In the genomic region with DNA sequence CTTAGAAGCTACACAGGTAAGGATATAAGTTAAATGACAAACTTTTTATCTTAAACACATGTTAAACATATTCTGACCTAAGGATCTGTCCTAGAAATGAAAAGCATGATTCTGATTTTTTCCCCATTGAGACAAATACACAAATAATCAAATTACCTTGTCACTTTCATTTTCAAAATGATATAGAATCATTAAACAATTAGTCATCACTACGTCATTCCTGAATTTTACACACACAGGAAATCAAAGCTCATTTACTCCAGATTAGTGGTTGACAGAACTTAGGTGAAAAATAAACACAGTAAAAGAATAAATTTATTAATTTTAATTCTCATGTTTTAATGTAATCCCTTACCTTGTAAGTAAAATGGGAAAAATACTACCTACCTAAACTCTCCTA, we compare ENCODE assay signal across 1 cellular context.
TF ChIP-seq lines count a peak whose summit lies in the region.

No MANE protein-coding gene starts in this region.

TF ChIP-seq in HepG2, 621 proteins besides CTCF, POLR2A, EP300 and RAD21 (continued from another document):
- TF ChIP-seq ZNF784 (CRISPR knock-in tag; IDR thresholded peaks at IDR 0.05; ENCODE audit: borderline replicate concordance) (no peak), POLR2AphosphoS5 (IDR thresholded peaks at IDR 0.05; ENCODE audit: low read depth, low read length) (no peak), MYC (CRISPR knock-in tag; IDR thresholded peaks at IDR 0.05; ENCODE audit: borderline replicate concordance) (no peak)
